ENCODE assay signal across 2 cellular contexts in genomic region chr5:178825444-178825843, GRCh38.
TF ChIP-seq lines count a peak whose summit lies in the region.

No MANE protein-coding gene starts in this region.

TF ChIP-seq in GM23338, 12 proteins besides CTCF, POLR2A, EP300 and RAD21:
- no peak for TF ChIP-seq ZNF462 (CRISPR knock-in tag; IDR thresholded peaks at IDR 0.05)
- TF ChIP-seq JUNB (IDR thresholded peaks at IDR 0.05; ENCODE audit: unreplicated experiment), result no peak
- no peak for TF ChIP-seq STAT1 (IDR thresholded peaks at IDR 0.05; ENCODE audit: unreplicated experiment)
- no peak for TF ChIP-seq ZNF114 (CRISPR knock-in tag; IDR thresholded peaks at IDR 0.05)
- no peak for TF ChIP-seq CREB1 (CRISPR knock-in tag; IDR thresholded peaks at IDR 0.05; ENCODE audit: low read depth)
TF ChIP-seq in GM23338: peak in this region for 0.

TF ChIP-seq in WTC11, 78 proteins besides CTCF, POLR2A, EP300 and RAD21 (continued from another document):
- TF ChIP-seq ZNF425 (CRISPR knock-in tag; conservative IDR thresholded peaks at IDR 0.05) (no peak), MYBL2 (CRISPR knock-in tag; IDR thresholded peaks at IDR 0.05) (no peak), SMAD3 (CRISPR knock-in tag; IDR thresholded peaks at IDR 0.05; ENCODE audit: borderline replicate concordance) (no peak), NR3C1 (CRISPR knock-in tag; conservative IDR thresholded peaks at IDR 0.05; ENCODE audit: low read depth) (no peak), NR1H2 (CRISPR knock-in tag; IDR thresholded peaks at IDR 0.05) (no peak), ZNF219 (CRISPR knock-in tag; IDR thresholded peaks at IDR 0.05; ENCODE audit: borderline replicate concordance) (no peak), RELA (CRISPR knock-in tag; IDR thresholded peaks at IDR 0.05; ENCODE audit: borderline replicate concordance) (no peak), ZNF512 (CRISPR knock-in tag; IDR thresholded peaks at IDR 0.05; ENCODE audit: borderline replicate concordance) (no peak)
